Comparison of ENCODE assay signal across 1 cellular context in genomic region chr12:127642208-127642607, GRCh38.
TF ChIP-seq lines count a peak whose summit lies in the region.

No MANE protein-coding gene starts in this region.

TF ChIP-seq in IMR-90, 13 proteins besides CTCF, POLR2A, EP300 and RAD21:
- TF ChIP-seq ELK1 (IDR thresholded peaks at IDR 0.05; ENCODE audit: borderline replicate concordance, low read depth, low read length) (no peak), CEBPB (IDR thresholded peaks at IDR 0.05; ENCODE audit: low read depth, low read length) (no peak), RCOR1 (IDR thresholded peaks at IDR 0.05; ENCODE audit: insufficient replicate concordance, low read length) (no peak), SMC3 (IDR thresholded peaks at IDR 0.05; ENCODE audit: low read depth, low read length) (no peak), NFE2L2 (IDR thresholded peaks at IDR 0.05; ENCODE audit: low read depth, low read length) (no peak), RFX5 (IDR thresholded peaks at IDR 0.05; ENCODE audit: low read depth, low read length) (no peak), MAZ (IDR thresholded peaks at IDR 0.05; ENCODE audit: borderline replicate concordance, low read depth, low read length) (no peak), CHD1 (IDR thresholded peaks at IDR 0.05; ENCODE audit: low read depth, low read length) (no peak), MAFK (IDR thresholded peaks at IDR 0.05; ENCODE audit: low read depth, low read length) (no peak), MXI1 (IDR thresholded peaks at IDR 0.05; ENCODE audit: borderline replicate concordance, low read depth, low read length) (no peak), FOS (IDR thresholded peaks at IDR 0.05; ENCODE audit: low read depth, low read length) (no peak), USF2 (IDR thresholded peaks at IDR 0.05; ENCODE audit: low read depth, low read length) (no peak), BHLHE40 (IDR thresholded peaks at IDR 0.05; ENCODE audit: low read depth, low read length) (no peak)
